Comparison of ENCODE assay signal across 25 cellular contexts in the genomic region with DNA sequence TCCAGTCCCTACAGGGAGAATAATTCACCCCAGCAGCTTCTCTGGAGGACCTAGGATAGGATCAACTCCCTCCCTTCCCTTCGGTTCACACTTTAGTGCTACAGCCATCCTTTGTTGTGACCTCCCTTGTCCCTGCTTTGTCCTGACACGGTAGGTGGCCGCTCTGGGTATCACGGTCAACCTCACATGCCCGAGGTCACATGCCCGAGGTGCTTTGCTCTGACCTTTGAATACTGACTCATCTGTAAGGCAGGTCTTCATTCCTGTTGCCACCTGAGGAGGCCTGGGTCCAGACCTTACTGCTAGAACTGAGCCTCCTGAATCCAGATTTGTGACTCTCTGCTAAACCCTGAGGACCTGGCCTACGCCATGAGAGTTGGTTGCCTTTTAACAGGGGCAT. TPM values are rescaled to one million over a fixed set of nuclear protein-coding genes. Genes with fewer than 3 reads are reported as not detected.
DNase-seq lines count a peak whose midpoint lies in the region; ATAC-seq, FAIRE-seq and TF ChIP-seq lines count a peak whose summit lies in the region.
"Had no signal": no experiment of that assay in that cellular context is flagged by ENCODE, and none has a peak within 500 bp of the region (broad histone marks: within the 10 kb centered on the region; RNA-seq: fewer than 3 reads in every experiment).

No MANE protein-coding gene starts in this region.

- H3K4me1 ChIP-seq in RWPE2 (ENCODE audit: insufficient read depth, poor library complexity, severe bottlenecking) (no peaks in the 10 kb centered on the region), HepG2 (ENCODE audit: insufficient read depth, low read length) (peaks cover 30% of the 10 kb centered on the region), upper lobe of right lung (peaks cover 8% of the 10 kb centered on the region)
- H3K4me1 ChIP-seq: BLaER1 treated with 17β-estradiol and CSF1 and Interleukin-3, amounts not matched to agents 10 nM and 100 nM had no signal

- WGBS in HepG2 (ENCODE audit: low lambda C conversion rate) = 36% methylated on average over 6 of the region's 7 CpGs

- no peak overlapping the region for H3K27ac ChIP-seq in RWPE2 (ENCODE audit: poor library complexity, severe bottlenecking)
- no peak overlapping the region for H3K27ac ChIP-seq in HepG2 (ENCODE audit: extremely low read length, insufficient read depth, low read length)
- H3K27ac ChIP-seq in upper lobe of right lung = no peak overlapping the region
- H3K27ac ChIP-seq: BLaER1 treated with 17β-estradiol and CSF1 and Interleukin-3, amounts not matched to agents 10 nM and 100 nM; heart right ventricle; suprapubic skin had no signal

- H3K36me3 Mint-ChIP-seq in activated naive CD8-positive, alpha-beta T cell = peaks cover 2% of the 10 kb centered on the region
- peaks cover 15% of the 10 kb centered on the region for H3K36me3 Mint-ChIP-seq in activated naive CD8-positive, alpha-beta T cell treated with anti-CD3 and anti-CD28 coated beads, Interleukin-2, amount 50 U/mL, for 24 hours (ENCODE audit: low read depth)

- peaks cover 26% of the 10 kb centered on the region for H3K4me1 Mint-ChIP-seq in activated naive CD8-positive, alpha-beta T cell (ENCODE audit: low read depth)
- H3K4me1 Mint-ChIP-seq in activated naive CD8-positive, alpha-beta T cell treated with anti-CD3 and anti-CD28 coated beads, Interleukin-2, amount 50 U/mL, for 24 hours = peaks cover 2% of the 10 kb centered on the region

- intact Hi-C loops in HepG2 (cut with micrococcal nuclease; ENCODE audit: unreplicated experiment) = no loop called here
- intact Hi-C loops in upper lobe of right lung (cut with DNase I) = no loop called here

- DNase-seq in activated naive CD8-positive, alpha-beta T cell treated with anti-CD3 and anti-CD28 coated beads, Interleukin-2, amount 50 U/mL, for 24 hours = no peak
- DNase-seq in RWPE2 (ENCODE audit: low spot score) (no peak), HepG2 (ENCODE audit: low spot score) (peak; percentile 60), upper lobe of right lung (no peak), NCI-H446 treated with DMSO at 0.1 percent for 48 hours (lab: John Stamatoyannopoulos, UW) (no peak)
- DNase-seq: ACHN; activated CD4-positive, CD25-positive, alpha-beta regulatory T cell; GF-D8; heart right ventricle; NCI-H1417; NCI-H2107; NCI-H510A; NK-92 treated with Interleukin-12 subunit alpha and Interleukin-12 subunit beta, amount 100 ng/mL, for 24 hours; T1000 had no signal

- H3K9ac ChIP-seq in HepG2 (ENCODE audit: insufficient read depth, low read depth, low read length) = no peak overlapping the region
- H3K9ac ChIP-seq: BLaER1 treated with 17β-estradiol and CSF1 and Interleukin-3, amounts not matched to agents 10 nM and 100 nM had no signal

- in situ Hi-C loops in HepG2 (cut with HindIII; ENCODE audit: extremely low pct_ligation_motif_present, low pct_unique_long_range_greater_than_20kb) = no loop called here

- TF ChIP-seq EP300 in HepG2 (IDR thresholded peaks at IDR 0.05; ENCODE audit: low read depth in 2 of 2, low read length in 2 of 2) (no peak), HepG2 (CRISPR knock-in tag; IDR thresholded peaks at IDR 0.05; ENCODE audit: borderline replicate concordance) (no peak)

- no peaks in the 10 kb centered on the region for H3K9me3 ChIP-seq in RWPE2 (ENCODE audit: severe bottlenecking)
- H3K9me3 ChIP-seq in HepG2 (ENCODE audit: low read length) = no peaks in the 10 kb centered on the region
- no peaks in the 10 kb centered on the region for H3K9me3 ChIP-seq in upper lobe of right lung
- H3K9me3 ChIP-seq: BLaER1 treated with 17β-estradiol and CSF1 and Interleukin-3, amounts not matched to agents 10 nM and 100 nM; heart right ventricle; suprapubic skin had no signal

- peak overlapping the region; percentile 23 for H3K27ac Mint-ChIP-seq in activated naive CD8-positive, alpha-beta T cell
- no peak overlapping the region for H3K27ac Mint-ChIP-seq in activated naive CD8-positive, alpha-beta T cell treated with anti-CD3 and anti-CD28 coated beads, Interleukin-2, amount 50 U/mL, for 24 hours
- H3K27ac Mint-ChIP-seq: activated T-helper 1 cell treated with anti-CD3 and anti-CD28 coated beads, Interleukin-12 subunit alpha, Interleukin-12 subunit beta, Interleukin-2, Interleukin-4 antibody, amounts not matched to agents 30 ng/mL and 10 ng/mL and 1 ng/mL, durations not matched to agents 14 hours and 24 hours and 36 hours; stimulated activated effector memory CD8-positive, alpha-beta T cell treated with anti-CD3 and anti-CD28 coated beads, Interleukin-12 subunit alpha, Interleukin-12 subunit beta, amount 100 ng/mL, for 72 hours had no signal

- peaks cover 64% of the 10 kb centered on the region for H3K36me3 ChIP-seq in RWPE2 (ENCODE audit: low read depth)
- H3K36me3 ChIP-seq in HepG2 (replicated peaks in 1 of 2; ENCODE audit: control insufficient read depth in 1 of 2, insufficient read depth in 2 of 2, low read length in 2 of 2) = peaks cover 43 to 86% of the 10 kb centered on the region in 2 experiments
- peaks cover 48% of the 10 kb centered on the region for H3K36me3 ChIP-seq in upper lobe of right lung

- H3K27me3 ChIP-seq in RWPE2 (ENCODE audit: insufficient read depth, poor library complexity, severe bottlenecking) (no peaks in the 10 kb centered on the region), HepG2 (ENCODE audit: control insufficient read depth in 1 of 2, insufficient read depth in 2 of 2, low read length in 2 of 2) (no peaks in the 10 kb centered on the region), upper lobe of right lung (no peaks in the 10 kb centered on the region)
- H3K27me3 ChIP-seq: BLaER1 treated with 17β-estradiol and CSF1 and Interleukin-3, amounts not matched to agents 10 nM and 100 nM; heart right ventricle; suprapubic skin had no signal

- BruUV-seq in HepG2 (replicated peaks; lab: Mats Ljungman, UMichigan) = no TSS peak

- POLR2A ChIA-PET in HepG2 (lab: Yijun Ruan, JAX) = interaction anchor here (1.0 kb wide), 2 partner anchors 12 to 20 kb away, joined by 3 to 5 read pairs; a partner anchor contains a TSS

- no peak for TF ChIP-seq POLR2A in HepG2 (IDR thresholded peaks at IDR 0.05; ENCODE audit: insufficient read depth in 1 of 2, low read depth in 2 of 2, low read length in 2 of 2)

- H2AFZ ChIP-seq in HepG2 (ENCODE audit: low read length) = no peak overlapping the region

- TF ChIP-seq CTCF in RWPE2 (IDR thresholded peaks at IDR 0.05; ENCODE audit: poor library complexity, severe bottlenecking) (no peak), HepG2 (CRISPR knock-in tag; IDR thresholded peaks at IDR 0.05) (no peak), upper lobe of right lung (IDR thresholded peaks at IDR 0.05) (no peak)

- CTCF ChIA-PET in HepG2 (lab: Yijun Ruan, JAX; ENCODE audit: low intra/inter-chr PET ratio, low total read pairs) = no interaction called here

- peaks cover 52% of the 10 kb centered on the region for H3K79me2 ChIP-seq in HepG2 (ENCODE audit: insufficient read depth, low read length)

- peak; percentile 49 for FAIRE-seq in HepG2 (lab: Jason Lieb, UNC)
- FAIRE-seq: endothelial cell of umbilical vein, GM19239, H54 had no signal

- ATAC-seq in activated naive CD8-positive, alpha-beta T cell treated with anti-CD3 and anti-CD28 coated beads, Interleukin-2, amount 50 U/mL, for 24 hours = no peak
- ATAC-seq in RWPE2 (ENCODE audit: low read depth) (peak; percentile 36; the same call in 1 of the 3 replicates), HepG2 (peak; percentile 83), upper lobe of right lung (peak; percentile 32), GM18520 (IDR thresholded peaks at IDR 0.05; ENCODE audit: unreplicated experiment) (no peak), GM18498 (IDR thresholded peaks at IDR 0.05; ENCODE audit: unreplicated experiment) (no peak)
- ATAC-seq: sciatic nerve; stimulated activated effector memory CD8-positive, alpha-beta T cell treated with anti-CD3 and anti-CD28 coated beads, Interleukin-12 subunit alpha, Interleukin-12 subunit beta, amount 100 ng/mL, for 72 hours had no signal

- H3K27me3 Mint-ChIP-seq in activated naive CD8-positive, alpha-beta T cell = no peaks in the 10 kb centered on the region
- no peaks in the 10 kb centered on the region for H3K27me3 Mint-ChIP-seq in activated naive CD8-positive, alpha-beta T cell treated with anti-CD3 and anti-CD28 coated beads, Interleukin-2, amount 50 U/mL, for 24 hours

- no peak for TF ChIP-seq RAD21 in HepG2 (CRISPR knock-in tag; IDR thresholded peaks at IDR 0.05)

- no peak overlapping the region for H3K4me3 Mint-ChIP-seq in activated naive CD8-positive, alpha-beta T cell
- H3K4me3 Mint-ChIP-seq in activated naive CD8-positive, alpha-beta T cell treated with anti-CD3 and anti-CD28 coated beads, Interleukin-2, amount 50 U/mL, for 24 hours = no peak overlapping the region
- H3K4me3 Mint-ChIP-seq: activated T-helper 1 cell treated with anti-CD3 and anti-CD28 coated beads, Interleukin-12 subunit alpha, Interleukin-12 subunit beta, Interleukin-2, Interleukin-4 antibody, amounts not matched to agents 30 ng/mL and 10 ng/mL and 1 ng/mL, durations not matched to agents 14 hours and 24 hours and 36 hours; stimulated activated effector memory CD8-positive, alpha-beta T cell treated with anti-CD3 and anti-CD28 coated beads, Interleukin-12 subunit alpha, Interleukin-12 subunit beta, amount 100 ng/mL, for 72 hours had no signal

- peaks cover 52% of the 10 kb centered on the region for H4K20me1 ChIP-seq in HepG2 (ENCODE audit: insufficient read depth, low read length)

- no peaks in the 10 kb centered on the region for H3K9me3 Mint-ChIP-seq in activated naive CD8-positive, alpha-beta T cell (ENCODE audit: low read depth)
- H3K9me3 Mint-ChIP-seq in activated naive CD8-positive, alpha-beta T cell treated with anti-CD3 and anti-CD28 coated beads, Interleukin-2, amount 50 U/mL, for 24 hours = no peaks in the 10 kb centered on the region
- H3K9me3 Mint-ChIP-seq: activated T-helper 1 cell treated with anti-CD3 and anti-CD28 coated beads, Interleukin-12 subunit alpha, Interleukin-12 subunit beta, Interleukin-2, Interleukin-4 antibody, amounts not matched to agents 30 ng/mL and 10 ng/mL and 1 ng/mL, durations not matched to agents 14 hours and 24 hours and 36 hours; stimulated activated effector memory CD8-positive, alpha-beta T cell treated with anti-CD3 and anti-CD28 coated beads, Interleukin-12 subunit alpha, Interleukin-12 subunit beta, amount 100 ng/mL, for 72 hours had no signal

- H3K4me2 ChIP-seq in HepG2 (ENCODE audit: low read depth, low read length) = no peak overlapping the region; the same call in 1 of the 2 replicates
- H3K4me2 ChIP-seq: BLaER1 treated with 17β-estradiol and CSF1 and Interleukin-3, amounts not matched to agents 10 nM and 100 nM had no signal

- H3K4me3 ChIP-seq in RWPE2 (ENCODE audit: severe bottlenecking) (no peak overlapping the region), HepG2 (replicated peaks in 1 of 3; ENCODE audit: insufficient read depth in 1 of 3, low read depth in 2 of 3, low read length in 3 of 3) (no peak overlapping the region), upper lobe of right lung (no peak overlapping the region)
- H3K4me3 ChIP-seq: BLaER1 treated with 17β-estradiol and CSF1 and Interleukin-3, amounts not matched to agents 10 nM and 100 nM; heart right ventricle; suprapubic skin had no signal

RNA-seq across cellular contexts. Expression of a gene that starts 19.7 kb away (rescaled TPM):
- total RNA-seq in HepG2 (2016; rRNA removed; fragmentation: Illumina TruSeq; extraction: Trizol) (68.9 and 77.9 TPM in 2 replicates), upper lobe of right lung (99.1 TPM)
- total RNA-seq in HepG2 (2016; cell fraction: cytosol; rRNA removed; fragmentation: Illumina TruSeq; extraction: Trizol; ENCODE audit: low read depth) = 33.0 and 40.4 TPM in 2 replicates
- total RNA-seq in HepG2 (2016; cell fraction: insoluble cytoplasmic fraction; rRNA removed; fragmentation: Illumina TruSeq; extraction: Trizol) = 67.3 and 68.1 TPM in 2 replicates
- 116 and 133 TPM in 2 replicates for total RNA-seq in HepG2 (2016; cell fraction: membrane; rRNA removed; fragmentation: Illumina TruSeq; extraction: Trizol)
- 33.2 and 35.5 TPM in 2 replicates for total RNA-seq in HepG2 (2016; cell fraction: nucleus; rRNA removed; fragmentation: Illumina TruSeq; extraction: Trizol)
- 76.9 and 81.4 TPM in 2 replicates for polyA plus RNA-seq in HepG2 (2011; rRNA removed)
- 86.0 TPM in 2 replicates for polyA plus RNA-seq in HepG2 (2011; cell fraction: cytosol; rRNA removed)
- 33.7 and 38.7 TPM in 2 replicates for polyA plus RNA-seq in HepG2 (2011; cell fraction: nucleus; rRNA removed)
- 40.0 and 40.1 TPM in 2 replicates for polyA plus RNA-seq in HepG2 (2012)
- 28.2 and 39.0 TPM in 2 replicates for polyA plus RNA-seq in HepG2 (2016; cell fraction: cytosol; fragmentation: Illumina TruSeq; extraction: Trizol; ENCODE audit: low read depth)
- 72.9 and 78.4 TPM in 2 replicates for polyA plus RNA-seq in HepG2 (2016; cell fraction: insoluble cytoplasmic fraction; fragmentation: Illumina TruSeq; extraction: Trizol; ENCODE audit: low read depth)
- polyA plus RNA-seq in HepG2 (2016; cell fraction: membrane; fragmentation: Illumina TruSeq; extraction: Trizol; ENCODE audit: low read depth) = 87.0 and 103 TPM in 2 replicates
- polyA plus RNA-seq in HepG2 (2016; cell fraction: nucleus; fragmentation: Illumina TruSeq; extraction: Trizol; ENCODE audit: insufficient read depth, low read depth) = 49.9 and 55.5 TPM in 2 replicates
- polyA minus RNA-seq in HepG2 (2011; rRNA and poly(A)+ RNA removed; ENCODE audit: low replicate concordance) = 171 and 230 TPM in 2 replicates
- polyA minus RNA-seq in HepG2 (2011; cell fraction: cytosol; rRNA and poly(A)+ RNA removed) = 93.0 and 100 TPM in 2 replicates
- polyA minus RNA-seq in HepG2 (2011; cell fraction: nucleus; rRNA and poly(A)+ RNA removed) = 24.7 and 35.2 TPM in 2 replicates

RNA-seq across cellular contexts. Expression of a gene that starts 22.1 kb away (rescaled TPM):
- total RNA-seq in HepG2 (2016; rRNA removed; fragmentation: Illumina TruSeq; extraction: Trizol) (15.3 and 19.7 TPM in 2 replicates), upper lobe of right lung (11.7 TPM)
- total RNA-seq in HepG2 (2016; cell fraction: cytosol; rRNA removed; fragmentation: Illumina TruSeq; extraction: Trizol; ENCODE audit: low read depth) = 2.3 and 2.6 TPM in 2 replicates
- 15.3 and 17.1 TPM in 2 replicates for total RNA-seq in HepG2 (2016; cell fraction: insoluble cytoplasmic fraction; rRNA removed; fragmentation: Illumina TruSeq; extraction: Trizol)
- total RNA-seq in HepG2 (2016; cell fraction: membrane; rRNA removed; fragmentation: Illumina TruSeq; extraction: Trizol) = 8.6 and 9.8 TPM in 2 replicates
- 8.6 and 10.2 TPM in 2 replicates for total RNA-seq in HepG2 (2016; cell fraction: nucleus; rRNA removed; fragmentation: Illumina TruSeq; extraction: Trizol)
- polyA plus RNA-seq in HepG2 (2011; rRNA removed) = 15.0 and 18.8 TPM in 2 replicates
- 10.4 and 17.8 TPM in 2 replicates for polyA plus RNA-seq in HepG2 (2011; cell fraction: cytosol; rRNA removed)
- 32.9 and 37.7 TPM in 2 replicates for polyA plus RNA-seq in HepG2 (2011; cell fraction: nucleus; rRNA removed)
- polyA plus RNA-seq in HepG2 (2012) = 7.1 and 9.0 TPM in 2 replicates
- polyA plus RNA-seq in HepG2 (2016; cell fraction: cytosol; fragmentation: Illumina TruSeq; extraction: Trizol; ENCODE audit: low read depth) = 1.6 and 1.8 TPM in 2 replicates
- polyA plus RNA-seq in HepG2 (2016; cell fraction: insoluble cytoplasmic fraction; fragmentation: Illumina TruSeq; extraction: Trizol; ENCODE audit: low read depth) = 13.7 and 17.7 TPM in 2 replicates
- 5.4 and 6.6 TPM in 2 replicates for polyA plus RNA-seq in HepG2 (2016; cell fraction: membrane; fragmentation: Illumina TruSeq; extraction: Trizol; ENCODE audit: low read depth)
- 15.0 and 16.9 TPM in 2 replicates for polyA plus RNA-seq in HepG2 (2016; cell fraction: nucleus; fragmentation: Illumina TruSeq; extraction: Trizol; ENCODE audit: insufficient read depth, low read depth)
- polyA minus RNA-seq in HepG2 (2011; rRNA and poly(A)+ RNA removed; ENCODE audit: low replicate concordance) = 19.0 and 51.1 TPM in 2 replicates
- 11.7 and 14.3 TPM in 2 replicates for polyA minus RNA-seq in HepG2 (2011; cell fraction: cytosol; rRNA and poly(A)+ RNA removed)
- polyA minus RNA-seq in HepG2 (2011; cell fraction: nucleus; rRNA and poly(A)+ RNA removed) = 8.6 and 10.4 TPM in 2 replicates

RNA-seq across cellular contexts. Expression of a gene that starts 55.2 kb away (rescaled TPM):
- total RNA-seq in HepG2 (2016; rRNA removed; fragmentation: Illumina TruSeq; extraction: Trizol) (130 and 135 TPM in 2 replicates), upper lobe of right lung (295 TPM)
- total RNA-seq in HepG2 (2016; cell fraction: cytosol; rRNA removed; fragmentation: Illumina TruSeq; extraction: Trizol; ENCODE audit: low read depth) = 20.5 and 23.1 TPM in 2 replicates
- 123 and 124 TPM in 2 replicates for total RNA-seq in HepG2 (2016; cell fraction: insoluble cytoplasmic fraction; rRNA removed; fragmentation: Illumina TruSeq; extraction: Trizol)
- total RNA-seq in HepG2 (2016; cell fraction: membrane; rRNA removed; fragmentation: Illumina TruSeq; extraction: Trizol) = 56.6 and 58.5 TPM in 2 replicates
- 79.3 and 83.0 TPM in 2 replicates for total RNA-seq in HepG2 (2016; cell fraction: nucleus; rRNA removed; fragmentation: Illumina TruSeq; extraction: Trizol)
- polyA plus RNA-seq in HepG2 (2011; rRNA removed) = 303 and 324 TPM in 2 replicates
- polyA plus RNA-seq in HepG2 (2011; cell fraction: cytosol; rRNA removed) = 189 and 265 TPM in 2 replicates
- 685 and 845 TPM in 2 replicates for polyA plus RNA-seq in HepG2 (2011; cell fraction: nucleus; rRNA removed)
- polyA plus RNA-seq in HepG2 (2012) = 108 and 130 TPM in 2 replicates
- polyA plus RNA-seq in HepG2 (2016; cell fraction: cytosol; fragmentation: Illumina TruSeq; extraction: Trizol; ENCODE audit: low read depth) = 15.6 and 17.4 TPM in 2 replicates
- polyA plus RNA-seq in HepG2 (2016; cell fraction: insoluble cytoplasmic fraction; fragmentation: Illumina TruSeq; extraction: Trizol; ENCODE audit: low read depth) = 140 and 172 TPM in 2 replicates
- 37.0 and 39.8 TPM in 2 replicates for polyA plus RNA-seq in HepG2 (2016; cell fraction: membrane; fragmentation: Illumina TruSeq; extraction: Trizol; ENCODE audit: low read depth)
- 198 and 202 TPM in 2 replicates for polyA plus RNA-seq in HepG2 (2016; cell fraction: nucleus; fragmentation: Illumina TruSeq; extraction: Trizol; ENCODE audit: insufficient read depth, low read depth)
- 413 and 442 TPM in 2 replicates for polyA minus RNA-seq in HepG2 (2011; rRNA and poly(A)+ RNA removed; ENCODE audit: low replicate concordance)
- polyA minus RNA-seq in HepG2 (2011; cell fraction: cytosol; rRNA and poly(A)+ RNA removed) = 159 and 175 TPM in 2 replicates
- polyA minus RNA-seq in HepG2 (2011; cell fraction: nucleus; rRNA and poly(A)+ RNA removed) = 95.7 and 108 TPM in 2 replicates

RNA-seq across cellular contexts. Expression of a gene that starts 57.2 kb away (rescaled TPM):
- total RNA-seq in HepG2 (2016; rRNA removed; fragmentation: Illumina TruSeq; extraction: Trizol) (8.0 and 8.2 TPM in 2 replicates), upper lobe of right lung (12.0 TPM)
- total RNA-seq in HepG2 (2016; cell fraction: cytosol; rRNA removed; fragmentation: Illumina TruSeq; extraction: Trizol; ENCODE audit: low read depth) = 1.4 and 1.9 TPM in 2 replicates
- 6.8 and 9.6 TPM in 2 replicates for total RNA-seq in HepG2 (2016; cell fraction: insoluble cytoplasmic fraction; rRNA removed; fragmentation: Illumina TruSeq; extraction: Trizol)
- total RNA-seq in HepG2 (2016; cell fraction: membrane; rRNA removed; fragmentation: Illumina TruSeq; extraction: Trizol) = 2.5 and 2.9 TPM in 2 replicates
- 11.8 and 12.5 TPM in 2 replicates for total RNA-seq in HepG2 (2016; cell fraction: nucleus; rRNA removed; fragmentation: Illumina TruSeq; extraction: Trizol)
- 6.0 and 9.5 TPM in 2 replicates for polyA plus RNA-seq in HepG2 (2011; rRNA removed)
- 10.8 and 16.3 TPM in 2 replicates for polyA plus RNA-seq in HepG2 (2011; cell fraction: cytosol; rRNA removed)
- polyA plus RNA-seq in HepG2 (2011; cell fraction: nucleus; rRNA removed) = 40.2 and 48.1 TPM in 2 replicates
- polyA plus RNA-seq in HepG2 (2012) = 4.3 and 5.9 TPM in 2 replicates
- polyA plus RNA-seq in HepG2 (2016; cell fraction: cytosol; fragmentation: Illumina TruSeq; extraction: Trizol; ENCODE audit: low read depth) = 0.40 and 0.46 TPM in 2 replicates
- 3.5 and 3.7 TPM in 2 replicates for polyA plus RNA-seq in HepG2 (2016; cell fraction: insoluble cytoplasmic fraction; fragmentation: Illumina TruSeq; extraction: Trizol; ENCODE audit: low read depth)
- polyA plus RNA-seq in HepG2 (2016; cell fraction: membrane; fragmentation: Illumina TruSeq; extraction: Trizol; ENCODE audit: low read depth) = 1.1 and 1.2 TPM in 2 replicates
- polyA plus RNA-seq in HepG2 (2016; cell fraction: nucleus; fragmentation: Illumina TruSeq; extraction: Trizol; ENCODE audit: insufficient read depth, low read depth) = 8.4 and 11.9 TPM in 2 replicates
- 12.7 and 29.1 TPM in 2 replicates for polyA minus RNA-seq in HepG2 (2011; rRNA and poly(A)+ RNA removed; ENCODE audit: low replicate concordance)
- polyA minus RNA-seq in HepG2 (2011; cell fraction: cytosol; rRNA and poly(A)+ RNA removed) = 7.4 and 9.1 TPM in 2 replicates
- 18.0 and 20.5 TPM in 2 replicates for polyA minus RNA-seq in HepG2 (2011; cell fraction: nucleus; rRNA and poly(A)+ RNA removed)

Comparison
In these comparisons a context has a peak if more than half of its experiments do, and no peak if none do; other contexts are left out.
1. ATAC-seq: peak in RWPE2 (single experiment), HepG2 (single experiment) and upper lobe of right lung (single experiment); none in activated naive CD8-positive, alpha-beta T cell treated with anti-CD3 and anti-CD28 coated beads, Interleukin-2, amount 50 U/mL, for 24 hours (single experiment), GM18520 (single experiment) and GM18498 (single experiment).